In genomic region chr5:63375851-63376250, GRCh38 we compare ENCODE assay signal across 25 cellular contexts.
"Had no signal": no experiment of that assay in that cellular context is flagged by ENCODE, and none has a peak within 500 bp of the region (broad histone marks: within the 10 kb centered on the region; RNA-seq: fewer than 3 reads in every experiment).

No MANE protein-coding gene starts in this region.

- DNase-seq: dermis blood vessel endothelial cell; dorsolateral prefrontal cortex; effector CD4-positive, alpha-beta T cell; effector memory CD4-positive, alpha-beta T cell; foreskin keratinocyte; heart left ventricle; hypothalamus; immature natural killer cell; islet precursor cell; kidney; kidney glomerular epithelial cell; left colon; left ventricle myocardium inferior; lower lobe of right lung; mesenchymal stem cell; mucosa of descending colon had no signal

- H3K27me3 ChIP-seq: dorsolateral prefrontal cortex, esophagus muscularis mucosa, foreskin keratinocyte, gastroesophageal sphincter, heart left ventricle, hepatocyte had no signal

- H3K9me3 ChIP-seq: esophagus muscularis mucosa, gastroesophageal sphincter, heart left ventricle, lower lobe of right lung had no signal

- H3K4me2 ChIP-seq: hepatocyte had no signal

- ATAC-seq: foreskin keratinocyte, gastroesophageal sphincter, heart left ventricle, left colon, left lobe of liver, lower lobe of right lung, mucosa of descending colon had no signal

- H3K4me3 Mint-ChIP-seq: immature natural killer cell, mesothelial cell of epicardium had no signal

- H2AFZ ChIP-seq: hepatocyte had no signal

- H3K36me3 ChIP-seq: esophagus muscularis mucosa, gastroesophageal sphincter, heart left ventricle, left ventricle myocardium inferior, lower lobe of right lung had no signal

- FAIRE-seq: colon, endothelial cell of umbilical vein, frontal cortex, kidney had no signal

- H3K27ac ChIP-seq: coronary artery, dorsolateral prefrontal cortex, esophagus muscularis mucosa, foreskin keratinocyte, gastroesophageal sphincter, heart left ventricle, hepatocyte, left ventricle myocardium inferior, lower lobe of right lung had no signal

- H3K27ac Mint-ChIP-seq: immature natural killer cell, mesothelial cell of epicardium had no signal

- H3K79me2 ChIP-seq: hepatocyte had no signal

- H3K4me3 ChIP-seq: coronary artery, dorsolateral prefrontal cortex, esophagus muscularis mucosa, gastroesophageal sphincter, heart left ventricle, hepatocyte, left ventricle myocardium inferior, lower lobe of right lung, mucosa of descending colon had no signal

- H3K4me1 Mint-ChIP-seq: immature natural killer cell had no signal

- H3K4me1 ChIP-seq: esophagus muscularis mucosa, foreskin keratinocyte, gastroesophageal sphincter, heart left ventricle, left ventricle myocardium inferior, lower lobe of right lung had no signal
